In the genomic region with DNA sequence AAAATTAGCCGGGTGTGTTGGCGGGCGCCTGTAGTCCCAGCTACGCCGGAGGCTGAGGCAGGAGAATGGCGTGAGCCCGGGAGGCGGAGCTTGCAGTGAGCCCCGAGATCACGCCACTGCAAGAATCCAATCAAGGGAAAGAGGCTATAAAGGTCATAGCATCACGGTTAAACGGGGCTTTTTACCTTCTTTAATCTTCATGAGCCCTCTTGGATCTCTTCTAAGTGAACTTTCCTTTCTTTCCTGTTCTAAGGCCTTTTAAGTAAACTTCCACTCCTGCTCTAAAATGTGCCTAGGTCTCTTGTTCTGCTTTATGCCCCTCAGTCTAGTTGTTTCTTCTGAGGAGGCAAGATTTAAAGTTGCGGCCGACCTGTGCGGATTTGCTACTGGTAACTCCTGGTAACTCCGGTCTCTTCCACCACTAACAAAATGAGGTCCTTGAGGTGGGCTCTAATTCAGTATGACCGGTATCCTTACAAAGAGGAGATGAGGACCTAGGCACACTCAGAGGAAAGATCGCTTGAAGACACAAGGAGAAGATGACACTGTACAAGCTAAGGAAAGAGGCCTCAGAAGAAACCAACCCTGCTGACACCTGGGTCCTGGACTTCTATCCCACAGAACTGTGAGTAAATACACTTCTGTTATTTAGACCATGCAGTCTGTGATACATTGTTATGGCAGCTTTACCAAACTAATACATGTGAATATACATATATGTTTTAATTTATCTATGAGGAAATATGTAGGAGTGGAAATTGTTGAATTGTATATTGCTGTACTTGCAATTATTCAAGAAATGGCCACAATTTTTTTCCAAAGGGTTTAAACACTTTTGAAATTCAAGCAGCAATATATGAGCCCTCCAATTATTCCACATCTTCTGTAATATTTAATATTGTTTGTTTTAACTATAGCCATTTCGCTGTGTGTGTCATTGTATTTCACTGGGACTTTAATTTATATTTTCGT, we compare ENCODE assay signal across 33 cellular contexts.
"Had no signal": no experiment of that assay in that cellular context is flagged by ENCODE, and none has a peak within 500 bp of the region (broad histone marks: within the 10 kb centered on the region; RNA-seq: fewer than 3 reads in every experiment).

No MANE protein-coding gene starts in this region.

- H3K9me3 ChIP-seq: SJCRH30 had no signal

- H3K4me1 ChIP-seq: SJCRH30 had no signal

- H3K4me2 ChIP-seq: SK-N-SH had no signal

- H3K9me2 ChIP-seq: SK-N-SH had no signal

- ATAC-seq: activated CD8-positive, alpha-beta T cell treated with anti-CD3 and anti-CD28 coated beads for 36 hours; activated T-cell treated with anti-CD3 and anti-CD28 coated beads, Interleukin-2, amount 50 U/mL, for 72 hours; activated T-helper 17 cell treated with anti-CD3 and anti-CD28 coated beads, Interleukin-2, amount 50 U/mL, for 72 hours; Right ventricle myocardium inferior; T-cell; T-helper 17 cell had no signal

- H3K27me3 ChIP-seq: brain microvascular endothelial cell, SJCRH30 had no signal

- H3K36me3 ChIP-seq: brain microvascular endothelial cell, SJCRH30 had no signal

- DNase-seq: activated CD4-positive, alpha-beta T cell treated with anti-CD3 and anti-CD28 coated beads, Interleukin-2, amount 10 ng/mL, durations not matched to agents 24 days and 14 days; activated CD4-positive, alpha-beta T cell treated with anti-CD3 and anti-CD28 coated beads, Interleukin-2, amount 50 U/mL, for 4 hours; activated CD8-positive, alpha-beta T cell treated with anti-CD3 and anti-CD28 coated beads for 36 hours; activated effector memory CD4-positive, alpha-beta T cell treated with anti-CD3 and anti-CD28 coated beads, Interleukin-2, amount 50 U/mL, for 16 hours; activated naive CD4-positive, alpha-beta T cell; activated naive CD4-positive, alpha-beta T cell treated with anti-CD3 and anti-CD28 coated beads, Interleukin-2, amount 50 U/mL, for 16 hours; activated naive CD8-positive, alpha-beta T cell treated with anti-CD3 and anti-CD28 coated beads for 36 hours; activated T-cell treated with anti-CD3 and anti-CD28 coated beads, Interleukin-2, amount 50 U/mL, for 1 hour; activated T-cell treated with anti-CD3 and anti-CD28 coated beads, Interleukin-2, amount 50 U/mL, for 72 hours; amniotic stem cell; aorta; brain microvascular endothelial cell; central memory CD4-positive, alpha-beta T cell; Kasumi-1; KBM-7; NCI-H1092 treated with DMSO at 0.1 percent for 48 hours; NCI-H1417; NCI-H146; NCI-H187; NCI-H2029 treated with DMSO at 0.1 percent for 48 hours; NCI-H226; NCI-H510A; NCI-H526; NCI-H748 treated with DMSO at 0.1 percent for 48 hours; NK-92 treated with Interleukin-12 subunit alpha and Interleukin-12 subunit beta, amount 100 ng/mL, for 24 hours; SJCRH30; SK-N-SH; T-cell; T-helper 17 cell; T-helper 9 cell had no signal

- H3K4me3 ChIP-seq: SJCRH30 had no signal

- H3K27ac ChIP-seq: brain microvascular endothelial cell, RWPE1, SJCRH30 had no signal

- H3K9ac ChIP-seq: SK-N-SH had no signal
